ENCODE assay signal across 31 cellular contexts in genomic region chr11:8841899-8842298, GRCh38.
A peak's percentile ranks its signal among the peaks of the same experiment; 100 is the strongest.
DNase-seq lines count a peak whose midpoint lies in the region; FAIRE-seq and TF ChIP-seq lines count a peak whose summit lies in the region.
"Had no signal": no experiment of that assay in that cellular context is flagged by ENCODE, and none has a peak within 500 bp of the region (broad histone marks: within the 10 kb centered on the region; RNA-seq: fewer than 3 reads in every experiment).

No MANE protein-coding gene starts in this region.

- CTCF ChIA-PET in activated naive CD4-positive, alpha-beta T cell treated with anti-CD3 and anti-CD28 coated beads for 36 hours (lab: Charles Lee), result no interaction called here

- peaks cover 93% of the 10 kb centered on the region for H3K79me2 ChIP-seq in smooth muscle cell (ENCODE audit: low read depth)

- H3K4me3 Mint-ChIP-seq in activated naive CD4-positive, alpha-beta T cell treated with anti-CD3 and anti-CD28 coated beads for 36 hours, result no peak overlapping the region
- H3K4me3 Mint-ChIP-seq: activated T-cell treated with anti-CD3 and anti-CD28 coated beads, Interleukin-2, amount 50 U/mL, for 72 hours; CD8-positive, alpha-beta memory T cell; endodermal cell; HFFc6; nephron progenitor cell had no signal

- H3K4me2 ChIP-seq in smooth muscle cell, result no peak overlapping the region

- H3K27me3 ChIP-seq in smooth muscle cell (ENCODE audit: low read depth), result no peaks in the 10 kb centered on the region
- H3K27me3 ChIP-seq: BE2C, cardiac muscle cell, esophagus squamous epithelium, heart right ventricle, Peyer's patch, thyroid gland had no signal

- H2AFZ ChIP-seq in smooth muscle cell (ENCODE audit: low read depth), result no peak overlapping the region

- no peaks in the 10 kb centered on the region for H3K36me3 ChIP-seq in smooth muscle cell (ENCODE audit: low read depth)
- H3K36me3 ChIP-seq: BE2C, cardiac muscle cell, esophagus squamous epithelium, heart right ventricle, lower lobe of right lung, Peyer's patch, thyroid gland had no signal

- peak overlapping the region; percentile 94 for H3K27ac ChIP-seq in smooth muscle cell (ENCODE audit: low read depth)
- H3K27ac ChIP-seq: cardiac muscle cell, coronary artery, lower lobe of right lung, Peyer's patch, thyroid gland had no signal

- H3K36me3 Mint-ChIP-seq in activated naive CD4-positive, alpha-beta T cell treated with anti-CD3 and anti-CD28 coated beads for 36 hours (ENCODE audit: low read depth), result no peaks in the 10 kb centered on the region
- H3K36me3 Mint-ChIP-seq: CD8-positive, alpha-beta memory T cell had no signal

- peaks cover 35% of the 10 kb centered on the region for H4K20me1 ChIP-seq in smooth muscle cell (ENCODE audit: low read depth)

- H3K9me3 Mint-ChIP-seq in activated naive CD4-positive, alpha-beta T cell treated with anti-CD3 and anti-CD28 coated beads for 36 hours, result no peaks in the 10 kb centered on the region
- H3K9me3 Mint-ChIP-seq: activated T-cell treated with anti-CD3 and anti-CD28 coated beads, Interleukin-2, amount 50 U/mL, for 72 hours; CD8-positive, alpha-beta memory T cell; endodermal cell; HFFc6; nephron progenitor cell had no signal

- FAIRE-seq in GM19239 (lab: Jason Lieb, UNC), result no peak

- TF ChIP-seq CTCF in smooth muscle cell (IDR thresholded peaks at IDR 0.05; ENCODE audit: borderline replicate concordance, insufficient read depth, poor library complexity, severe bottlenecking), result no peak

- peaks cover 23% of the 10 kb centered on the region for H3K4me1 Mint-ChIP-seq in activated naive CD4-positive, alpha-beta T cell treated with anti-CD3 and anti-CD28 coated beads for 36 hours (ENCODE audit: low read depth)
- H3K4me1 Mint-ChIP-seq: CD8-positive, alpha-beta memory T cell had no signal

- H3K27me3 Mint-ChIP-seq in activated naive CD4-positive, alpha-beta T cell treated with anti-CD3 and anti-CD28 coated beads for 36 hours (ENCODE audit: low read depth), result peaks cover 3% of the 10 kb centered on the region

- H3K9ac ChIP-seq in smooth muscle cell (ENCODE audit: low read depth), result no peak overlapping the region

- H3K4me3 ChIP-seq in smooth muscle cell, result no peak overlapping the region
- H3K4me3 ChIP-seq: cardiac muscle cell, coronary artery, esophagus squamous epithelium, heart right ventricle, lower lobe of right lung, mucosa of descending colon, Peyer's patch, thyroid gland had no signal

- 72% methylated on average over 7 of the region's 7 CpGs for WGBS in smooth muscle cell (ENCODE audit: low lambda C conversion rate)

- H3K9me3 ChIP-seq in smooth muscle cell (replicated peaks; ENCODE audit: low read depth), result no peaks in the 10 kb centered on the region
- H3K9me3 ChIP-seq: BE2C, esophagus squamous epithelium, heart right ventricle, lower lobe of right lung, mucosa of descending colon, Peyer's patch, thyroid gland had no signal

- peak; percentile 63 for DNase-seq in activated naive CD4-positive, alpha-beta T cell treated with anti-CD3 and anti-CD28 coated beads for 36 hours
- no peak for DNase-seq in activated naive CD4-positive, alpha-beta T cell treated with Interleukin-2 at 50 U/mL for 16 hours
- DNase-seq in RPMI7951 (ENCODE audit: low read depth) (peak; percentile 31), ecto neural progenitor cell (ENCODE audit: low spot score) (peak; percentile 19), smooth muscle cell (lab: John Stamatoyannopoulos, UW; ENCODE audit: unreplicated experiment) (no peak), superior temporal gyrus (ENCODE audit: extremely low spot score) (no peak), GM19239 (ENCODE audit: insufficient read length, low spot score) (no peak), RPMI8226 (no peak)
- DNase-seq: ACHN; activated CD4-positive, CD25-positive, alpha-beta regulatory T cell; activated naive CD4-positive, alpha-beta T cell treated with anti-CD3 and anti-CD28 coated beads, Interleukin-2, amount 50 U/mL, for 16 hours; activated T-cell treated with anti-CD3 and anti-CD28 coated beads, Interleukin-2, amount 50 U/mL, for 72 hours; BE2C; CD8-positive, alpha-beta memory T cell; endodermal cell; esophagus squamous epithelium; foreskin melanocyte; heart right ventricle; HFFc6; lower lobe of right lung; mucosa of descending colon; NCI-H1092; NCI-H1694 treated with DMSO at 0.1 percent for 48 hours; NCI-H2171; NCI-H524 treated with DMSO at 0.1 percent for 48 hours; nephron progenitor cell; Peyer's patch; stimulated activated naive CD4-positive, alpha-beta T cell; thyroid gland had no signal

- H3K4me1 ChIP-seq in smooth muscle cell (ENCODE audit: low read depth), result peaks cover 50% of the 10 kb centered on the region
- H3K4me1 ChIP-seq: BE2C had no signal

- intact Hi-C loops in activated naive CD4-positive, alpha-beta T cell treated with anti-CD3 and anti-CD28 coated beads for 36 hours (cut with micrococcal nuclease), result loop anchor here (2.0 kb wide), 1 partner anchor 65 kb away; no protein-coding TSS in a partner anchor

- H3F3A ChIP-seq in smooth muscle cell (ENCODE audit: low read depth), result peaks cover 31% of the 10 kb centered on the region

- no peak overlapping the region for H3K27ac Mint-ChIP-seq in activated naive CD4-positive, alpha-beta T cell treated with anti-CD3 and anti-CD28 coated beads for 36 hours
- H3K27ac Mint-ChIP-seq: activated T-cell treated with anti-CD3 and anti-CD28 coated beads, Interleukin-2, amount 50 U/mL, for 72 hours; CD8-positive, alpha-beta memory T cell; endodermal cell; HFFc6; nephron progenitor cell had no signal

Comparison
In these comparisons a context has a peak if more than half of its experiments do, and no peak if none do; other contexts are left out.
1. DNase-seq: peak in activated naive CD4-positive, alpha-beta T cell treated with anti-CD3 and anti-CD28 coated beads for 36 hours (single experiment), RPMI7951 (single experiment) and ecto neural progenitor cell (single experiment); none in activated naive CD4-positive, alpha-beta T cell treated with Interleukin-2 at 50 U/mL for 16 hours (single experiment), smooth muscle cell (single experiment), superior temporal gyrus (single experiment), GM19239 (single experiment) and RPMI8226 (single experiment).